Comparison of ENCODE assay signal across 9 cellular contexts in the genomic region with DNA sequence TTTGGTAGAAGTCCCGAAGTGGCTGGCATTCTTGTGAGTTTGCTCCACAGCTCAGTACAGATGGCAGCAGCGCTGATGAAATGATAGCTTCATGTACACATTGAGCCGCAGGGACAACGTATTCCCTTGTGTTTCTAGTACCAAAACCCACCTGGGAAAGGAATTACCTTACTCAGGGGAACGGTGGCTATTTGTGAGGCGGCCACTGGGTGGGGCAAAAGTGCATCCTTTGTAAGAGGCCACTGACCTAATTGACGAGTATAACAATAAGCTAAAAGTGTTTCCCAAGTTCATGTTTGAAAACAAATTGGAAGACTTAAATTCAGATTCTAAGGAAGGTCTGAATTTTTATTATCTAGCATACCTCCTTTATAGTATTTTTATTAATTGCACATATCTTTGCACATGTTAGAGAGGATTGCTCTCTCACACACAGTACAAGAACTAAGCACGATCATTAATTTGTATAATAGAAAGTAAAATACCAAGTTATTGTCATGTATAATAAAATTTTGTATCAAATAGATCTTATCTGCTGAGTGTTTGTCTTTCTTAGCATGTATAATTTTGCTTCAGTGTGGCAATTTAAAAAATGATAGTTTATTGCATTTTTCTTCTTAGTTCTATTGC. TPM values are rescaled to one million over a fixed set of nuclear protein-coding genes. Genes with fewer than 3 reads are reported as not detected.
DNase-seq lines count a peak whose midpoint lies in the region; ATAC-seq, FAIRE-seq and TF ChIP-seq lines count a peak whose summit lies in the region.
"Had no signal": no experiment of that assay in that cellular context is flagged by ENCODE, and none has a peak within 500 bp of the region (broad histone marks: within the 10 kb centered on the region; RNA-seq: fewer than 3 reads in every experiment).

No MANE protein-coding gene starts in this region.

- H3K9me2 ChIP-seq in PC-9 (ENCODE audit: insufficient read depth): no peaks in the 10 kb centered on the region

- H3K4me2 ChIP-seq in PC-9: 0 out of 2 replicates have a peak overlapping the region, but pooled peaks have one; percentile 7

- intact Hi-C loops in PC-9 (cut with micrococcal nuclease; ENCODE audit: unreplicated experiment): loop anchor here (10.0 kb wide), 1 partner anchor 1149 kb away; no protein-coding TSS in a partner anchor

- no peaks in the 10 kb centered on the region for H3F3A ChIP-seq in PC-9 (ENCODE audit: insufficient read depth, low read depth)

- DNase-seq in D341Med (ENCODE audit: low spot score) (peak; percentile 64), HT-29 (ENCODE audit: low spot score) (peak; percentile 69), PC-9 (peak in 1 of 2 experiments; percentile 21), 8988T (no peak)
- no peak for DNase-seq in activated CD8-positive, alpha-beta memory T cell treated with anti-CD3 and anti-CD28 coated beads, Interleukin-2, amount 50 U/mL, for 48 hours

- peak; percentile 55 for TF ChIP-seq CTCF in PC-9 (conservative IDR thresholded peaks at IDR 0.05)

- CTCF ChIA-PET in PC-9 (lab: Charles Lee): no interaction called here

- H3K27me3 ChIP-seq in PC-9 (ENCODE audit: insufficient read depth, low read depth): no peaks in the 10 kb centered on the region

- no peaks in the 10 kb centered on the region for H3K4me1 ChIP-seq in PC-9 (replicated peaks; ENCODE audit: insufficient read depth)

- POLR2A ChIA-PET in PC-9 (lab: Charles Lee; ENCODE audit: unreplicated experiment): interaction anchor here (0.6 kb wide), 1 partner anchor 1582 kb away, joined by 4 read pairs; no protein-coding TSS in a partner anchor

- no TSS peak for BruUV-seq in PC-9 (replicated peaks; lab: Mats Ljungman, UMichigan)

- no peak overlapping the region for H3K27ac ChIP-seq in PC-9

- no peak overlapping the region for H3K4me3 ChIP-seq in PC-9

- no peak for ATAC-seq in HG02973 (IDR thresholded peaks at IDR 0.05; ENCODE audit: unreplicated experiment)
- ATAC-seq in activated CD4-positive, CD25-positive, alpha-beta regulatory T cell treated with anti-CD3 and anti-CD28 coated beads, Interleukin-2, amount 50 U/mL, for 24 hours: no peak

- 0 out of 2 replicates have a peak overlapping the region, but pooled peaks have one; percentile 39 for H2AFZ ChIP-seq in PC-9

- no peaks in the 10 kb centered on the region for H4K20me1 ChIP-seq in PC-9 (ENCODE audit: insufficient read depth)

- no peaks in the 10 kb centered on the region for H3K79me2 ChIP-seq in PC-9 (ENCODE audit: low read depth)

- no peaks in the 10 kb centered on the region for H3K9me3 ChIP-seq in PC-9 (ENCODE audit: insufficient read depth, low read depth)

- H3K36me3 ChIP-seq in PC-9 (ENCODE audit: low read depth): no peaks in the 10 kb centered on the region

- peak; percentile 17 for FAIRE-seq in islet of Langerhans (lab: Jason Lieb, UNC)
- FAIRE-seq: GM18507 had no signal

RNA-seq across cellular contexts. Expression of a gene that starts 25.3 kb away (rescaled TPM):
- 0.18 and 0.31 TPM in 2 replicates for total RNA-seq in HT-29 (2014; rRNA removed; shearing (Covaris generic))
- total RNA-seq in PC-9 (2021): not detected in 2 replicates

Comparison
In these comparisons a context has a peak if more than half of its experiments do, and no peak if none do; other contexts are left out.
1. DNase-seq: peak in D341Med (single experiment) and HT-29 (single experiment); none in activated CD8-positive, alpha-beta memory T cell treated with anti-CD3 and anti-CD28 coated beads, Interleukin-2, amount 50 U/mL, for 48 hours (single experiment) and 8988T (single experiment).